Comparison of ENCODE assay signal across 21 cellular contexts in the genomic region with DNA sequence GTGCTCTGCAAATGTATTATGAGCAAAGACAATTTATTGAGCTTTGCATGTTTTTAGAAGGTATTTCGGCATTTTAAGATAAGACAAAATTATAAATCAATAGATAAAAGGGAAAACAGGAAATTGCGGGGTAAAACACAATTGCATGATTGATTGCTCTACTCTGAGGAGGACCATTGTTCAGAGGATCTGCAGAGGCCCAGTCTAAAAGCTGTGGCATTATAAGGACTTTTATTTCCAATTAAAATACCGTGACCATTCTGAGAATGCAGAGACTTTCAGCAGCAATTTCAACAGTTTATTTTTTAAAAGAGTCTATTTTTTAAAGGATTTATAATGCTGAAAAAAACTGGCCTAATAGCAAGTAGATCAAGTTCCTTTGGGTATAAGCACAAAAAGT.
"Had no signal": no experiment of that assay in that cellular context is flagged by ENCODE, and none has a peak within 500 bp of the region (broad histone marks: within the 10 kb centered on the region; RNA-seq: fewer than 3 reads in every experiment).

No MANE protein-coding gene starts in this region.

- H3K36me3 ChIP-seq: gastrocnemius medialis, left lung, lower lobe of right lung had no signal

- H3K4me1 ChIP-seq: esophagus squamous epithelium, foreskin keratinocyte, gastrocnemius medialis, heart right ventricle, left lung, lower lobe of right lung had no signal

- H3K27me3 ChIP-seq: dorsolateral prefrontal cortex, esophagus squamous epithelium, foreskin keratinocyte, gastrocnemius medialis, heart right ventricle had no signal

- DNase-seq: dermis blood vessel endothelial cell; dorsolateral prefrontal cortex; effector CD4-positive, alpha-beta T cell; effector memory CD4-positive, alpha-beta T cell; erythroblast; esophagus squamous epithelium; foreskin keratinocyte; gastrocnemius medialis; glutamatergic neuron; head of caudate nucleus; heart right ventricle; hippocampal formation; left cardiac atrium; left lung; left ventricle myocardium superior; lower lobe of right lung; mesenchymal stem cell; naive thymus-derived CD4-positive, alpha-beta T cell had no signal

- H3K9me3 ChIP-seq: esophagus squamous epithelium, gastrocnemius medialis, heart right ventricle, left lung, lower lobe of right lung had no signal

- H3K4me3 ChIP-seq: coronary artery, dorsolateral prefrontal cortex, esophagus squamous epithelium, gastrocnemius medialis, heart right ventricle, left lung, lower lobe of right lung had no signal

- H3K27ac ChIP-seq: coronary artery, dorsolateral prefrontal cortex, epithelial cell of prostate, esophagus squamous epithelium, foreskin keratinocyte, gastrocnemius medialis, heart right ventricle, left lung, lower lobe of right lung had no signal

- ATAC-seq: esophagus mucosa; foreskin keratinocyte; gastrocnemius medialis; heart right ventricle; left cardiac atrium; left lung; left ventricle myocardium superior; lower lobe of right lung; naive thymus-derived CD4-positive, alpha-beta T cell had no signal
